In the genomic region with DNA sequence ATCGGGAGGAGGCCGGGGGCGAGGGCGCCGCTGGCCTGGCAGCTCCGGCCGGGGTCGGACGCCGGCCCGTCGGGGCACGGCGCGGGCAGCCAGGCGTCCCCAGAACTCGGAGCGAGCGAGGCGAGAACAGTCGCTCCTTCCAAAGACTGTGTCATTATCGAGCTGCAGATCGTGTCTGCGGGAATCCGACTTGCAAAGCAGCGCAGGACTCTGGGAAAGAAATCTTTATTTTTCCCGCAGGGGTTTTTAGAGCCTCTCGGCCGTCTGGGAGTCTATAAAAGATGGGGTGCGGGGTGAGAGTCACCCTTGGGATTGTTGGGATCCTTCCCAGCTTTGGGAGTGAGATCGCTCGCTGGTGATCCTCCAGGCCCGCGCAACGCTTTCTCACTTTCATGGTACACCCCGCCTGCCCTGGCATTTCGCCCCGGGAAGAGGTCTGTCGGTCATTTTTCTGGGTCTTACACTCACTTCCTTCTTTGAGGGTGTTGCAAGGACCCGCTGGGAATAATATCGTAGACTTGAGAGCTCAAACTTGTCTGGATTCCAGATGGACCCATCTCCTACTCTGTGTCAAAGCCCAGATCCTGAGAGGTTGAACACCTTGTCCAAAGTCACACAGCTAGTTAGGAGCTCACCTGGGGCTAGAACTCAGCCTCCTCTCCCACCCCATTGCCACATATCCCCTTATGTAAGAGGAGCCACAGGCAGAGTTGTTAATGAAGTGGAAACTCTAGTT, we compare ENCODE assay signal across 1 cellular context.
TF ChIP-seq lines count a peak whose summit lies in the region.

No MANE protein-coding gene starts in this region.

TF ChIP-seq in GM12878, 131 proteins besides CTCF, POLR2A, EP300 and RAD21:
- TF ChIP-seq, protein P1, sequence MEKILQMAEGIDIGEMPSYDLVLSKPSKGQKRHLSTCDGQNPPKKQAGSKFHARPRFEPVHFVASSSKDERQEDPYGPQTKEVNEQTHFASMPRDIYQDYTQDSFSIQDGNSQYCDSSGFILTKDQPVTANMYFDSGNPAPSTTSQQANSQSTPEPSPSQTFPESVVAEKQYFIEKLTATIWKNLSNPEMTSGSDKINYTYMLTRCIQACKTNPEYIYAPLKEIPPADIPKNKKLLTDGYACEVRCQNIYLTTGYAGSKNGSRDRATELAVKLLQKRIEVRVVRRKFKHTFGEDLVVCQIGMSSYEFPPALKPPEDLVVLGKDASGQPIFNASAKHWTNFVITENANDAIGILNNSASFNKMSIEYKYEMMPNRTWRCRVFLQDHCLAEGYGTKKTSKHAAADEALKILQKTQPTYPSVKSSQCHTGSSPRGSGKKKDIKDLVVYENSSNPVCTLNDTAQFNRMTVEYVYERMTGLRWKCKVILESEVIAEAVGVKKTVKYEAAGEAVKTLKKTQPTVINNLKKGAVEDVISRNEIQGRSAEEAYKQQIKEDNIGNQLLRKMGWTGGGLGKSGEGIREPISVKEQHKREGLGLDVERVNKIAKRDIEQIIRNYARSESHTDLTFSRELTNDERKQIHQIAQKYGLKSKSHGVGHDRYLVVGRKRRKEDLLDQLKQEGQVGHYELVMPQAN (conservative IDR thresholded peaks at IDR 0.05), result no peak
- TF ChIP-seq ZNF24 (IDR thresholded peaks at IDR 0.05) (no peak), KAT2A (conservative IDR thresholded peaks at IDR 0.05; ENCODE audit: control insufficient read depth, low read depth, low read length) (no peak), BRCA1 (IDR thresholded peaks at IDR 0.05; ENCODE audit: low read depth, low read length) (no peak), NFYA (IDR thresholded peaks at IDR 0.05; ENCODE audit: borderline replicate concordance, low read depth, low read length) (no peak), PML (IDR thresholded peaks at IDR 0.05; ENCODE audit: low read length) (no peak), MEF2B (IDR thresholded peaks at IDR 0.05; ENCODE audit: partially characterized antibody, poor library complexity, severe bottlenecking) (no peak), FOS (IDR thresholded peaks at IDR 0.05; ENCODE audit: borderline replicate concordance, extremely low read depth, insufficient read length) (no peak), TCF12 (IDR thresholded peaks at IDR 0.05; ENCODE audit: low read depth, low read length) (no peak)
- TF ChIP-seq, protein P2, sequence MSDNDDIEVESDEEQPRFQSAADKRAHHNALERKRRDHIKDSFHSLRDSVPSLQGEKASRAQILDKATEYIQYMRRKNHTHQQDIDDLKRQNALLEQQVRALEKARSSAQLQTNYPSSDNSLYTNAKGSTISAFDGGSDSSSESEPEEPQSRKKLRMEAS (IDR thresholded peaks at IDR 0.05; ENCODE audit: low read depth, low read length), result no peak
- TF ChIP-seq, protein P3, sequence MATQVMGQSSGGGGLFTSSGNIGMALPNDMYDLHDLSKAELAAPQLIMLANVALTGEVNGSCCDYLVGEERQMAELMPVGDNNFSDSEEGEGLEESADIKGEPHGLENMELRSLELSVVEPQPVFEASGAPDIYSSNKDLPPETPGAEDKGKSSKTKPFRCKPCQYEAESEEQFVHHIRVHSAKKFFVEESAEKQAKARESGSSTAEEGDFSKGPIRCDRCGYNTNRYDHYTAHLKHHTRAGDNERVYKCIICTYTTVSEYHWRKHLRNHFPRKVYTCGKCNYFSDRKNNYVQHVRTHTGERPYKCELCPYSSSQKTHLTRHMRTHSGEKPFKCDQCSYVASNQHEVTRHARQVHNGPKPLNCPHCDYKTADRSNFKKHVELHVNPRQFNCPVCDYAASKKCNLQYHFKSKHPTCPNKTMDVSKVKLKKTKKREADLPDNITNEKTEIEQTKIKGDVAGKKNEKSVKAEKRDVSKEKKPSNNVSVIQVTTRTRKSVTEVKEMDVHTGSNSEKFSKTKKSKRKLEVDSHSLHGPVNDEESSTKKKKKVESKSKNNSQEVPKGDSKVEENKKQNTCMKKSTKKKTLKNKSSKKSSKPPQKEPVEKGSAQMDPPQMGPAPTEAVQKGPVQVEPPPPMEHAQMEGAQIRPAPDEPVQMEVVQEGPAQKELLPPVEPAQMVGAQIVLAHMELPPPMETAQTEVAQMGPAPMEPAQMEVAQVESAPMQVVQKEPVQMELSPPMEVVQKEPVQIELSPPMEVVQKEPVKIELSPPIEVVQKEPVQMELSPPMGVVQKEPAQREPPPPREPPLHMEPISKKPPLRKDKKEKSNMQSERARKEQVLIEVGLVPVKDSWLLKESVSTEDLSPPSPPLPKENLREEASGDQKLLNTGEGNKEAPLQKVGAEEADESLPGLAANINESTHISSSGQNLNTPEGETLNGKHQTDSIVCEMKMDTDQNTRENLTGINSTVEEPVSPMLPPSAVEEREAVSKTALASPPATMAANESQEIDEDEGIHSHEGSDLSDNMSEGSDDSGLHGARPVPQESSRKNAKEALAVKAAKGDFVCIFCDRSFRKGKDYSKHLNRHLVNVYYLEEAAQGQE (IDR thresholded peaks at IDR 0.05; ENCODE audit: low read depth, low read length), result no peak
